Comparison of ENCODE assay signal across 8 cellular contexts in genomic region chr1:184805667-184806295, GRCh38. TPM values are rescaled to one million over a fixed set of nuclear protein-coding genes. Genes with fewer than 3 reads are reported as not detected.
A peak's percentile ranks its signal among the peaks of the same experiment; 100 is the strongest.
DNase-seq lines count a peak whose midpoint lies in the region; ATAC-seq and TF ChIP-seq lines count a peak whose summit lies in the region.

No MANE protein-coding gene starts in this region.

- no peaks in the 10 kb centered on the region for H3K9me3 ChIP-seq in lower lobe of right lung

- peaks cover 9% of the 10 kb centered on the region for H3K4me1 ChIP-seq in lower lobe of right lung

- H3K27ac ChIP-seq in C4-2B: no peak overlapping the region
- H3K27ac ChIP-seq in lower lobe of right lung: no peak overlapping the region

- no peak overlapping the region for H3K4me3 ChIP-seq in lower lobe of right lung

- intact Hi-C loops in lower lobe of right lung (cut with DNase I): loop anchor here (5.0 kb wide), 1 partner anchor 177 kb away; no protein-coding TSS in a partner anchor

- ATAC-seq in GM19372 (IDR thresholded peaks at IDR 0.05; ENCODE audit: low read depth, unreplicated experiment) (peak; percentile 88), HG03469 (IDR thresholded peaks at IDR 0.05; ENCODE audit: unreplicated experiment) (peak; percentile 61), lower lobe of right lung (peak; percentile 95 to 99)

- peak; percentile 81 to 98 for DNase-seq in NCI-H526 (lab: John Stamatoyannopoulos, UW)
- peak; percentile 70 to 74 for DNase-seq in activated CD4-positive, alpha-beta T cell treated with anti-CD3 and anti-CD28 coated beads, Interleukin-2, amount 50 U/mL, for 24 hours (ENCODE audit: low read depth in 1 of 2, low spot score in 1 of 2)
- peak; percentile 93 for DNase-seq in dermis blood vessel endothelial cell
- DNase-seq in lower lobe of right lung: peak; percentile 90
- peak; percentile 67 to 77 (median 73) for DNase-seq in stimulated activated CD4-positive, alpha-beta T cell treated with anti-CD3 and anti-CD28 coated beads, TNF-alpha, amount 100 ng/mL, for 24 hours (ENCODE audit: low read depth in 3 of 3)

- no peaks in the 10 kb centered on the region for H3K27me3 ChIP-seq in lower lobe of right lung (ENCODE audit: low read depth)

- peaks cover 22% of the 10 kb centered on the region for H3K36me3 ChIP-seq in lower lobe of right lung

- TF ChIP-seq CTCF in C4-2B (conservative IDR thresholded peaks at IDR 0.05) (peak; percentile 95), lower lobe of right lung (IDR thresholded peaks at IDR 0.05) (peak; percentile 96)

RNA-seq across cellular contexts. Expression of gene EDEM3, which starts 51.1 kb away (rescaled TPM):
- total RNA-seq in dermis blood vessel endothelial cell (88.3 and 99.5 TPM in 2 replicates), lower lobe of right lung (45.5 TPM)
